ENCODE assay signal across 1 cellular context in the genomic region with DNA sequence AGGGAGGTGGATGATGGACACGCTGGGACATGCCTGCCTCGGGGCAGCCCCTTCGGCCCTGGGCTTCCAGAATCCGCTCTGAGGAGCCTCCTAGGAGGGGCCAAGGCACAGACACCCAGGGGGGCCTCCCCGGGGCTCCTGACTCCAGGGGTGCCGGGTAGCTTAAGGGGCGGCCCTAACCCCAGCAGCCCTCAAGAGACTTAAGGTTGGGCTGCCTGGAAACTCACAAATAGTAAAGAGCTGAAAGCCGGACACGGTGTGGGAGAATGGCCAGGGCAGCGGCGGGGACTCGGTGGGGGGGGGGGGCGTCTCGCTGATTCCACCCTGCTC.
TF ChIP-seq lines count a peak whose summit lies in the region.

No MANE protein-coding gene starts in this region.

TF ChIP-seq in A549, 52 proteins besides CTCF, POLR2A, EP300 and RAD21 (continued from another document):
- TF ChIP-seq, protein P1, sequence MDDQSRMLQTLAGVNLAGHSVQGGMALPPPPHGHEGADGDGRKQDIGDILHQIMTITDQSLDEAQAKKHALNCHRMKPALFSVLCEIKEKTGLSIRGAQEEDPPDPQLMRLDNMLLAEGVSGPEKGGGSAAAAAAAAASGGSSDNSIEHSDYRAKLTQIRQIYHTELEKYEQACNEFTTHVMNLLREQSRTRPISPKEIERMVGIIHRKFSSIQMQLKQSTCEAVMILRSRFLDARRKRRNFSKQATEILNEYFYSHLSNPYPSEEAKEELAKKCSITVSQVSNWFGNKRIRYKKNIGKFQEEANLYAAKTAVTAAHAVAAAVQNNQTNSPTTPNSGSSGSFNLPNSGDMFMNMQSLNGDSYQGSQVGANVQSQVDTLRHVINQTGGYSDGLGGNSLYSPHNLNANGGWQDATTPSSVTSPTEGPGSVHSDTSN (IDR thresholded peaks at IDR 0.05) = no peak
- TF ChIP-seq KDM5A (IDR thresholded peaks at IDR 0.05) (no peak), EHMT2 (IDR thresholded peaks at IDR 0.05; ENCODE audit: low read depth) (no peak), GATA3 (IDR thresholded peaks at IDR 0.05; ENCODE audit: borderline replicate concordance) (no peak), CHD4 (IDR thresholded peaks at IDR 0.05; ENCODE audit: borderline replicate concordance) (no peak)
